In the genomic region with DNA sequence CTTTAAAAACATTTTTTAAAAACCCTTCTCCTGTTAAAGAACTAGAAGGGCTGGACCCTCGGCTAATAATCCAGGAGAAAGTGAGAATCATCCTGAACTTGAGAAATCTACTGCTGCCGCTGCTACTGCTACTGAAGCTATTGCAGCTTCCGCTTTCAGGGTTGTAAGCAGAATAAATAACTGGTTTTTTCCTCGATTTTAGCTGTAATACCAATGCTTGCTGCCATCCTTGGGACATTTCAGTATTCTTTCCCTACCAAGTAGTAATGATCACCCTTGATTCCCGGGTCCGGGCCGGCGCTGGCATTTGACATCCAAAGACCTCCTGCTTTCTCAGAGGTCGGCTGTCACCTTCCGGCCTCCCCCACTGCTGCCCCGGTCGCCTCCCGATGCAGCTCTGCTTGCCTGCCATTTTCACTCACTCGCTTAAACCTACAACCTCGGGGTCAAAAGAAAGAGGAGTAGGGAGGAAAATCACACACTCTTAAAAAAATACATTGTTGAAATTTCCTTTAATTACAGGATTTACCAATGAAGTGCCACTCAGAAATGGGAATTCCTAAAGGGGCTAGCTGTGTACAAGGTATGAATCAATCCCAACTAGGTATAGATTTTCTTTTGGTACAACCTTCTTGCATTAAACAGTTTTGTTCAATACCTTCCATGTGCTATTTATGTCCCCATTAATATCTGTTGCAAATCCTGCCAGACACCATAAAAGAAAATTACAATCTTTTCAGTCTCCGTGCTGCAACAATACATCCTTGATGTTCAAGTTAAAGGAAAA, we compare ENCODE assay signal across 9 cellular contexts. TPM values are rescaled to one million over a fixed set of nuclear protein-coding genes. Genes with fewer than 3 reads are reported as not detected.
A peak's percentile ranks its signal among the peaks of the same experiment; 100 is the strongest.
DNase-seq lines count a peak whose midpoint lies in the region; ATAC-seq, FAIRE-seq and TF ChIP-seq lines count a peak whose summit lies in the region.
"Had no signal": no experiment of that assay in that cellular context is flagged by ENCODE, and none has a peak within 500 bp of the region (broad histone marks: within the 10 kb centered on the region; RNA-seq: fewer than 3 reads in every experiment).

No MANE protein-coding gene starts in this region.

- H3K4me3 ChIP-seq in bronchial epithelial cell (ENCODE audit: low read depth, low read length) (peak overlapping the region; percentile 79), mucosa of stomach (ENCODE audit: low read length) (peak overlapping the region; percentile 32), aorta (ENCODE audit: low read length in 2 of 2) (peak overlapping the region; percentile 78 to 94), lower leg skin (ENCODE audit: low read depth, poor library complexity, severe bottlenecking) (no peak overlapping the region)

- no peaks in the 10 kb centered on the region for H3K27me3 ChIP-seq in bronchial epithelial cell (ENCODE audit: control insufficient read depth, insufficient read depth, low read length)
- H3K27me3 ChIP-seq in mucosa of stomach (ENCODE audit: control insufficient read depth, insufficient read depth, low read length): peaks cover 47% of the 10 kb centered on the region
- no peaks in the 10 kb centered on the region for H3K27me3 ChIP-seq in aorta (ENCODE audit: control insufficient read depth in 1 of 2, insufficient read depth in 2 of 2, low read length in 1 of 2)

- peaks cover 41% of the 10 kb centered on the region for H3K4me1 ChIP-seq in mucosa of stomach (ENCODE audit: control insufficient read depth, insufficient read depth, low read length)
- no peaks in the 10 kb centered on the region for H3K4me1 ChIP-seq in aorta (ENCODE audit: control insufficient read depth in 1 of 2, insufficient read depth in 2 of 2, low read length in 2 of 2)

- H3K36me3 ChIP-seq in bronchial epithelial cell (ENCODE audit: control insufficient read depth, insufficient read depth, low read length): no peaks in the 10 kb centered on the region
- H3K36me3 ChIP-seq in mucosa of stomach (ENCODE audit: control insufficient read depth, insufficient read depth, low read length): no peaks in the 10 kb centered on the region
- H3K36me3 ChIP-seq in aorta (ENCODE audit: control insufficient read depth in 1 of 2, insufficient read depth in 2 of 2, low read length in 1 of 2): no peaks in the 10 kb centered on the region

- peak; percentile 27 for DNase-seq in stimulated activated CD4-positive, alpha-beta T cell treated with anti-CD3 and anti-CD28 coated beads, Interleukin-15, amount 100 ng/mL, for 24 hours
- DNase-seq in stimulated activated CD4-positive, alpha-beta T cell treated with anti-CD3 and anti-CD28 coated beads, Interleukin-2, amount 100 ng/mL, for 48 hours: no peak
- peak; percentile 38 for DNase-seq in bronchial epithelial cell (ENCODE audit: low read depth)
- DNase-seq in aorta: peak in 1 of 2 donors; percentile 79
- no peak for DNase-seq in lower leg skin (ENCODE audit: low spot score in 2 of 2)
- DNase-seq in activated CD4-positive, alpha-beta T cell treated with anti-CD3 and anti-CD28 coated beads for 1 hour: no peak
- DNase-seq in stimulated activated CD4-positive, alpha-beta T cell treated with anti-CD3 and anti-CD28 coated beads, Interleukin-4, amount 100 ng/mL, for 4 hours: no peak

- FAIRE-seq in bronchial epithelial cell (lab: Jason Lieb, UNC): no peak
- FAIRE-seq: keratinocyte had no signal

- ATAC-seq in aorta (ENCODE audit: low FRiP score): no peak

- H3K9ac ChIP-seq in mucosa of stomach (ENCODE audit: low read length): peak overlapping the region; percentile 70

- H3K9me3 ChIP-seq in mucosa of stomach (ENCODE audit: control insufficient read depth, low read length) (no peaks in the 10 kb centered on the region), aorta (ENCODE audit: control insufficient read depth, low read length) (no peaks in the 10 kb centered on the region)

- TF ChIP-seq POLR2A in lower leg skin (IDR thresholded peaks at IDR 0.05): no peak

- intact Hi-C loops in aorta (cut with DNase I) (loop anchor here (2.0 to 10.0 kb wide), 6 partner anchors 109 to 515 kb away; no protein-coding TSS in a partner anchor), lower leg skin (cut with DNase I; ENCODE audit: low total_unique reads) (no loop called here)

- peak overlapping the region; percentile 2 to 59 for H3K27ac ChIP-seq in aorta (ENCODE audit: low read depth in 1 of 2, low read length in 2 of 2)

- no peak for TF ChIP-seq CTCF in bronchial epithelial cell (IDR thresholded peaks at IDR 0.05; ENCODE audit: insufficient read depth, low read length, severe bottlenecking)
- TF ChIP-seq CTCF in lower leg skin (IDR thresholded peaks at IDR 0.05): no peak

- WGBS in aorta, 2 donors: 12 to 15% methylated on average over 16 of the region's 16 CpGs
- WGBS in lower leg skin, 2 donors: 12 to 14% methylated on average over 16 of the region's 16 CpGs

RNA-seq across cellular contexts. Expression of a gene that starts 0.7 kb away (rescaled TPM):
- total RNA-seq in bronchial epithelial cell: 7.6 and 10.6 TPM in 2 replicates
- 10 to 100 TPM; 36.5 to 73.7 TPM for total RNA-seq in aorta
- polyA plus RNA-seq in aorta: 10 to 100 TPM in 1 of 2 donors, 1 to 10 TPM in 1; 9.8 to 11.9 TPM
- total RNA-seq in lower leg skin: 1 to 10 TPM; 3.9 to 8.2 (median 5.5) TPM

Comparison
In these comparisons a context has a peak if more than half of its experiments do, and no peak if none do; other contexts are left out.
1. DNase-seq: peak in stimulated activated CD4-positive, alpha-beta T cell treated with anti-CD3 and anti-CD28 coated beads, Interleukin-15, amount 100 ng/mL, for 24 hours (single experiment) and bronchial epithelial cell (single experiment); none in stimulated activated CD4-positive, alpha-beta T cell treated with anti-CD3 and anti-CD28 coated beads, Interleukin-2, amount 100 ng/mL, for 48 hours (0 of 2), lower leg skin (0 of 2), activated CD4-positive, alpha-beta T cell treated with anti-CD3 and anti-CD28 coated beads for 1 hour (single experiment) and stimulated activated CD4-positive, alpha-beta T cell treated with anti-CD3 and anti-CD28 coated beads, Interleukin-4, amount 100 ng/mL, for 4 hours (0 of 2).